33 cellular contexts compared by ENCODE assay signal in genomic region chr4:66157594-66157993, GRCh38.
DNase-seq lines count a peak whose midpoint lies in the region; ATAC-seq, FAIRE-seq and TF ChIP-seq lines count a peak whose summit lies in the region.
"Had no signal": no experiment of that assay in that cellular context is flagged by ENCODE, and none has a peak within 500 bp of the region (broad histone marks: within the 10 kb centered on the region; RNA-seq: fewer than 3 reads in every experiment).

No MANE protein-coding gene starts in this region.

- no peak overlapping the region for H3K18ac ChIP-seq in IMR-90 (ENCODE audit: low read depth, low read length)

- H2BK120ac ChIP-seq in IMR-90 (ENCODE audit: low read depth, low read length), result no peak overlapping the region

- POLR2A ChIA-PET in HepG2 (lab: Yijun Ruan, JAX), result no interaction called here
- POLR2A ChIA-PET in A549 (lab: Yijun Ruan, JAX), result no interaction called here
- POLR2A ChIA-PET in IMR-90 (lab: Charles Lee; ENCODE audit: unreplicated experiment), result no interaction called here
- POLR2A ChIA-PET in K562 (lab: Yijun Ruan, JAX), result no interaction called here

- H3K36me3 ChIP-seq in HepG2 (replicated peaks in 1 of 2; ENCODE audit: control insufficient read depth in 1 of 2, insufficient read depth in 2 of 2, low read length in 2 of 2) (no peaks in the 10 kb centered on the region), right lobe of liver (no peaks in the 10 kb centered on the region), IMR-90 (ENCODE audit: control insufficient read depth, insufficient read depth, low read length) (no peaks in the 10 kb centered on the region), K562 (ENCODE audit: control insufficient read depth, insufficient read depth, low read length) (no peaks in the 10 kb centered on the region), testis (ENCODE audit: low read depth, missing control alignments) (no peaks in the 10 kb centered on the region)
- H3K36me3 ChIP-seq: BE2C; BLaER1; BLaER1 treated with 17β-estradiol and CSF1 and Interleukin-3, amounts not matched to agents 10 nM and 100 nM had no signal

- no peaks in the 10 kb centered on the region for H3K9me3 ChIP-seq in HepG2 (ENCODE audit: low read length)
- H3K9me3 ChIP-seq in right lobe of liver, result no peaks in the 10 kb centered on the region
- no peaks in the 10 kb centered on the region for H3K9me3 ChIP-seq in A549
- H3K9me3 ChIP-seq in IMR-90 (ENCODE audit: control insufficient read depth, insufficient read depth, low read length), result peaks cover 12% of the 10 kb centered on the region
- no peaks in the 10 kb centered on the region for H3K9me3 ChIP-seq in K562 (replicated peaks; ENCODE audit: control insufficient read depth, insufficient read depth, low read depth, low read length)
- no peaks in the 10 kb centered on the region for H3K9me3 ChIP-seq in testis
- H3K9me3 ChIP-seq: BE2C, BLaER1, Caco-2 had no signal

- no peak for FAIRE-seq in HepG2 (lab: Jason Lieb, UNC)
- FAIRE-seq in A549 (lab: Jason Lieb, UNC), result no peak
- FAIRE-seq in K562 (lab: Jason Lieb, UNC), result no peak
- FAIRE-seq: A204.1, D721Med had no signal

- no peaks in the 10 kb centered on the region for H4K20me1 ChIP-seq in HepG2 (ENCODE audit: insufficient read depth, low read length)
- no peaks in the 10 kb centered on the region for H4K20me1 ChIP-seq in IMR-90 (ENCODE audit: insufficient read depth, low read length)
- H4K20me1 ChIP-seq in K562 (replicated peaks; ENCODE audit: control insufficient read depth, insufficient read depth, low read length), result no peaks in the 10 kb centered on the region
- H4K20me1 ChIP-seq: BLaER1; BLaER1 treated with 17β-estradiol and CSF1 and Interleukin-3, amounts not matched to agents 10 nM and 100 nM had no signal

- H3K14ac ChIP-seq in IMR-90 (replicated peaks; ENCODE audit: low read depth, low read length), result no peak overlapping the region

- H3K9me1 ChIP-seq in IMR-90 (ENCODE audit: insufficient read depth, low read length) (no peaks in the 10 kb centered on the region), K562 (ENCODE audit: control insufficient read depth, insufficient read depth, low read length) (no peaks in the 10 kb centered on the region)

- TF ChIP-seq CTCF in HepG2 (CRISPR knock-in tag; IDR thresholded peaks at IDR 0.05) (no peak), right lobe of liver (IDR thresholded peaks at IDR 0.05) (no peak), A549 (IDR thresholded peaks at IDR 0.05) (no peak), IMR-90 (conservative IDR thresholded peaks at IDR 0.05; ENCODE audit: low read depth, low read length) (no peak), K562 (IDR thresholded peaks at IDR 0.05 in 2 of 3, conservative IDR thresholded peaks at IDR 0.05 in 1 of 3; ENCODE audit: insufficient read depth in 2 of 3, low read depth in 1 of 3, low read length in 3 of 3) (no peak), testis (IDR thresholded peaks at IDR 0.05) (no peak)

- no peak overlapping the region for H2BK20ac ChIP-seq in IMR-90 (ENCODE audit: low read depth, low read length)

- intact Hi-C loops in HepG2 (cut with micrococcal nuclease; ENCODE audit: unreplicated experiment) (no loop called here), right lobe of liver (cut with DNase I) (no loop called here), IMR-90 (cut with micrococcal nuclease) (no loop called here), K562 (cut with micrococcal nuclease) (no loop called here), testis (cut with DNase I; ENCODE audit: low total_unique reads) (no loop called here)

- H3K27me3 ChIP-seq in HepG2 (ENCODE audit: control insufficient read depth in 1 of 2, insufficient read depth in 2 of 2, low read length in 2 of 2) (no peaks in the 10 kb centered on the region), right lobe of liver (no peaks in the 10 kb centered on the region), IMR-90 (ENCODE audit: control insufficient read depth, insufficient read depth, low read length) (no peaks in the 10 kb centered on the region), K562 (ENCODE audit: control insufficient read depth in 2 of 2, insufficient read depth in 2 of 2, low read length in 2 of 2) (no peaks in the 10 kb centered on the region), testis (no peaks in the 10 kb centered on the region)
- H3K27me3 ChIP-seq: BE2C; BLaER1; BLaER1 treated with 17β-estradiol and CSF1 and Interleukin-3, amounts not matched to agents 10 nM and 100 nM had no signal

- H3K56ac ChIP-seq in IMR-90 (ENCODE audit: extremely low read depth, insufficient read depth, low read length), result no peak overlapping the region

- no peak for TF ChIP-seq POLR2A in HepG2 (IDR thresholded peaks at IDR 0.05; ENCODE audit: insufficient read depth in 1 of 2, low read depth in 2 of 2, low read length in 2 of 2)
- no peak for TF ChIP-seq POLR2A in right lobe of liver (IDR thresholded peaks at IDR 0.05)
- TF ChIP-seq POLR2A in A549 (IDR thresholded peaks at IDR 0.05; ENCODE audit: low read length), result no peak
- no peak for TF ChIP-seq POLR2A in IMR-90 (IDR thresholded peaks at IDR 0.05; ENCODE audit: low read depth, low read length)
- no peak for TF ChIP-seq POLR2A in K562 (conservative IDR thresholded peaks at IDR 0.05)
- no peak for TF ChIP-seq POLR2A in testis (IDR thresholded peaks at IDR 0.05)

- in situ Hi-C loops in HepG2 (cut with HindIII; ENCODE audit: extremely low pct_ligation_motif_present, low pct_unique_long_range_greater_than_20kb) (no loop called here), IMR-90 (cut with MboI; ENCODE audit: low sequenced_read_pairs) (no loop called here), K562 (cut with MboI) (no loop called here)

- H3K4ac ChIP-seq in IMR-90 (ENCODE audit: low read depth, low read length), result no peak overlapping the region

- H2AFZ ChIP-seq in HepG2 (ENCODE audit: low read length) (no peak overlapping the region), IMR-90 (replicated peaks; ENCODE audit: low read length, poor library complexity) (no peak overlapping the region), K562 (ENCODE audit: low read depth, low read length) (no peak overlapping the region)

- no peaks in the 10 kb centered on the region for H3K4me1 ChIP-seq in HepG2 (ENCODE audit: insufficient read depth, low read length)
- H3K4me1 ChIP-seq in right lobe of liver, result no peaks in the 10 kb centered on the region
- no peaks in the 10 kb centered on the region for H3K4me1 ChIP-seq in A549
- H3K4me1 ChIP-seq in IMR-90 (ENCODE audit: control insufficient read depth, insufficient read depth, low read length), result no peaks in the 10 kb centered on the region
- H3K4me1 ChIP-seq in K562 (replicated peaks in 1 of 2; ENCODE audit: control insufficient read depth in 2 of 2, insufficient read depth in 2 of 2, low read length in 2 of 2), result no peaks in the 10 kb centered on the region
- no peaks in the 10 kb centered on the region for H3K4me1 ChIP-seq in testis
- H3K4me1 ChIP-seq: BE2C; BLaER1; BLaER1 treated with 17β-estradiol and CSF1 and Interleukin-3, amounts not matched to agents 10 nM and 100 nM; Caco-2 had no signal

- H4K91ac ChIP-seq in IMR-90 (ENCODE audit: insufficient read depth, low read depth, low read length), result no peak overlapping the region

- TF ChIP-seq EP300 in HepG2 (IDR thresholded peaks at IDR 0.05; ENCODE audit: low read depth in 2 of 2, low read length in 2 of 2) (no peak), HepG2 (CRISPR knock-in tag; IDR thresholded peaks at IDR 0.05; ENCODE audit: borderline replicate concordance) (no peak), A549 (IDR thresholded peaks at IDR 0.05) (no peak), K562 (IDR thresholded peaks at IDR 0.05; ENCODE audit: low read length) (no peak)

- H3K4me3 ChIP-seq in HepG2 (replicated peaks in 1 of 3; ENCODE audit: insufficient read depth in 1 of 3, low read depth in 2 of 3, low read length in 3 of 3) (no peak overlapping the region), right lobe of liver (no peak overlapping the region), A549 (no peak overlapping the region), IMR-90 (ENCODE audit: insufficient read depth, low read depth, low read length) (no peak overlapping the region), K562 (no peak overlapping the region), testis (no peak overlapping the region)
- H3K4me3 ChIP-seq: BLaER1; BLaER1 treated with 17β-estradiol and CSF1 and Interleukin-3, amounts not matched to agents 10 nM and 100 nM had no signal

- no peak overlapping the region for H2BK5ac ChIP-seq in IMR-90 (ENCODE audit: low read depth, low read length, poor library complexity, severe bottlenecking)

- H3K27ac ChIP-seq in HepG2 (ENCODE audit: extremely low read length, insufficient read depth, low read length) (no peak overlapping the region), right lobe of liver (no peak overlapping the region), A549 (no peak overlapping the region), IMR-90 (ENCODE audit: insufficient read depth, low read length) (no peak overlapping the region), K562 (ENCODE audit: extremely low read depth, low read depth, low read length) (no peak overlapping the region), testis (no peak overlapping the region)
- H3K27ac ChIP-seq: 22Rv1; BLaER1; BLaER1 treated with 17β-estradiol and CSF1 and Interleukin-3, amounts not matched to agents 10 nM and 100 nM; C4-2B had no signal

- H4K8ac ChIP-seq in IMR-90 (ENCODE audit: low read depth in 2 of 2, low read length in 2 of 2), result no peak overlapping the region

- dilution Hi-C loops in IMR-90 (cut with HindIII; ENCODE audit: low sequenced_read_pairs, unreplicated experiment), result no loop called here

- no peak overlapping the region for H3K23ac ChIP-seq in IMR-90 (ENCODE audit: low read depth, low read length)

- CTCF ChIA-PET in HepG2 (lab: Yijun Ruan, JAX; ENCODE audit: low intra/inter-chr PET ratio, low total read pairs), result no interaction called here
- CTCF ChIA-PET in A549 (lab: Yijun Ruan, JAX), result no interaction called here
- CTCF ChIA-PET in IMR-90 (lab: Yijun Ruan, JAX), result no interaction called here
- CTCF ChIA-PET in K562 (lab: Yijun Ruan, JAX; ENCODE audit: low intra/inter-chr PET ratio), result no interaction called here

- no peak overlapping the region for H2BK15ac ChIP-seq in IMR-90 (ENCODE audit: low read depth, low read length)

- ATAC-seq in HepG2 (no peak), right lobe of liver (no peak), A549 (no peak), IMR-90 (ENCODE audit: low read depth) (no peak), K562 (no peak)
- ATAC-seq: CD8-positive, alpha-beta T cell had no signal

- H3K9ac ChIP-seq in HepG2 (ENCODE audit: insufficient read depth, low read depth, low read length) (no peak overlapping the region), IMR-90 (ENCODE audit: low read depth, low read length) (no peak overlapping the region), K562 (ENCODE audit: insufficient read depth in 1 of 2, low read depth in 2 of 2, low read length in 2 of 2) (no peak overlapping the region)
- H3K9ac ChIP-seq: BLaER1; BLaER1 treated with 17β-estradiol and CSF1 and Interleukin-3, amounts not matched to agents 10 nM and 100 nM had no signal

- no peak for DNase-seq in HepG2 (ENCODE audit: low spot score)
- DNase-seq in right lobe of liver, result no peak
- no peak for DNase-seq in A549 (ENCODE audit: low read depth in 1 of 2, low spot score in 1 of 2)
- no peak for DNase-seq in IMR-90
- no peak for DNase-seq in K562 (ENCODE audit: extremely low read depth in 1 of 4, low spot score in 3 of 4)
- no peak for DNase-seq in 8988T
- DNase-seq in testis, result no peak
- no peak for DNase-seq in activated effector memory CD4-positive, alpha-beta T cell treated with anti-CD3 and anti-CD28 coated beads, Interleukin-2, amount 50 U/mL, for 16 hours
- DNase-seq: ACHN; AML-193; BE2C; C1 segment of cervical spinal cord; Caco-2; Calu3; CD4-positive, alpha-beta memory T cell; CD4-positive, alpha-beta T cell; CD4-positive, CD25-positive, alpha-beta regulatory T cell; CD8-positive, alpha-beta memory T cell; CD8-positive, alpha-beta T cell; COR-L47; DMS 273 treated with DMSO at 0.1 percent for 48 hours; DMS153; DMS53; DMS79; DMS79 treated with DMSO at 0.1 percent for 48 hours; DND-41; EL had no signal

- BruUV-seq in HepG2 (replicated peaks; lab: Mats Ljungman, UMichigan) (no TSS peak), IMR-90 (replicated peaks; lab: Mats Ljungman, UMichigan) (no TSS peak), K562 (replicated peaks; lab: Mats Ljungman, UMichigan) (no TSS peak)

- H3K4me2 ChIP-seq in HepG2 (ENCODE audit: low read depth, low read length) (no peak overlapping the region), A549 (no peak overlapping the region), IMR-90 (ENCODE audit: low read depth, low read length) (no peak overlapping the region), K562 (ENCODE audit: insufficient read depth, low read length) (no peak overlapping the region)
- H3K4me2 ChIP-seq: BLaER1; BLaER1 treated with 17β-estradiol and CSF1 and Interleukin-3, amounts not matched to agents 10 nM and 100 nM had no signal

- no peak for TF ChIP-seq RAD21 in HepG2 (CRISPR knock-in tag; IDR thresholded peaks at IDR 0.05)
- no peak for TF ChIP-seq RAD21 in A549 (conservative IDR thresholded peaks at IDR 0.05 in 1 of 2, IDR thresholded peaks at IDR 0.05 in 1 of 2)
- no peak for TF ChIP-seq RAD21 in IMR-90 (IDR thresholded peaks at IDR 0.05; ENCODE audit: low read length)
- no peak for TF ChIP-seq RAD21 in K562 (CRISPR knock-in tag; conservative IDR thresholded peaks at IDR 0.05 in 1 of 2, IDR thresholded peaks at IDR 0.05 in 1 of 2)

- H2AK5ac ChIP-seq in IMR-90 (ENCODE audit: low read depth, low read length), result no peak overlapping the region

- H2AK9ac ChIP-seq in IMR-90 (replicated peaks; ENCODE audit: low read depth, low read length, poor library complexity), result no peak overlapping the region

- H3K79me2 ChIP-seq in HepG2 (ENCODE audit: insufficient read depth, low read length) (no peaks in the 10 kb centered on the region), K562 (ENCODE audit: control insufficient read depth, insufficient read depth, low read length) (no peaks in the 10 kb centered on the region)

- no peak overlapping the region for H4K5ac ChIP-seq in IMR-90 (ENCODE audit: low read depth, low read length)

- no peaks in the 10 kb centered on the region for H3K79me1 ChIP-seq in IMR-90 (ENCODE audit: low read depth in 1 of 2, low read length in 2 of 2)

Comparison
In these comparisons a context has a peak if more than half of its experiments do, and no peak if none do; other contexts are left out.
1. Of the 241 proteins assayed by ChIP-seq in both HepG2 and K562: peak only in HepG2: MAFF and MAFK; only in K562: none; in both: none; in neither: 239.